Comparison of ENCODE assay signal across 10 cellular contexts in the genomic region with DNA sequence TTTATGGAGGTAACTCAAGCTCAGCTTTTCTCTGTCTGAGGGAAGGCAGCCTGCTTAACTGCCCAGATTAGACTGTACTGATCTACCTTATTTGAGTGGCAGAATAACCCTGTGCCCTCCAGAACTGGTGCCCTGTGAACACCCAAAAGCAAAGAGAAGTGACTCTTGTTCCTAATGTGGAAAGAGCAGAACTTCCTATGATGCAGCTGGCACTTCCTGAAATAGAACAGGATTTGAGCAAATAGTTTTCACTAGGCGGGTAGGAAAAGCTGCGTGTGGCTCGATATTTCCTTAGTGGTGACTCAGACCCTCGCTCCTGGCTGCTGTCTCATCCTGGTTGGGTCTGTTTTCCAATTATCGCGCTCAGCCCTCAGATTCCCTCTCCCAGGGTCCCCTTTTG.
DNase-seq lines count a peak whose midpoint lies in the region; ATAC-seq and TF ChIP-seq lines count a peak whose summit lies in the region.
"Had no signal": no experiment of that assay in that cellular context is flagged by ENCODE, and none has a peak within 500 bp of the region (broad histone marks: within the 10 kb centered on the region; RNA-seq: fewer than 3 reads in every experiment).

No MANE protein-coding gene starts in this region.

- no peaks in the 10 kb centered on the region for H3K27me3 Mint-ChIP-seq in glutamatergic neuron (ENCODE audit: unreplicated experiment)
- peaks cover 17% of the 10 kb centered on the region for H3K27me3 Mint-ChIP-seq in activated naive CD4-positive, alpha-beta T cell treated with anti-CD3 and anti-CD28 coated beads, Interleukin-2, amount 10 ng/mL, durations not matched to agents 7 days and 5 days

- DNase-seq in EL = peak; percentile 90
- peak; percentile 30 for DNase-seq in T1000 (lab: John Stamatoyannopoulos, UW)
- DNase-seq in glutamatergic neuron = no peak
- DNase-seq in skeletal muscle cell (ENCODE audit: low read depth) = peak; percentile 71
- DNase-seq in stimulated activated CD4-positive, alpha-beta T cell treated with anti-CD3 and anti-CD28 coated beads, Interleukin-1b, Interleukin-23, amount 100 ng/mL, for 48 hours = no peak
- no peak for DNase-seq in activated naive CD4-positive, alpha-beta T cell treated with anti-CD3 and anti-CD28 coated beads, Interleukin-2, amount 10 ng/mL, durations not matched to agents 7 days and 5 days
- no peak for DNase-seq in activated T-cell treated with anti-CD3 and anti-CD28 coated beads, Interleukin-2, amount 50 U/mL, for 1 hour
- DNase-seq: stimulated activated naive CD8-positive, alpha-beta T cell treated with anti-CD3 and anti-CD28 coated beads, Interleukin-15, amount 100 ng/mL, for 72 hours had no signal

- H3K4me1 Mint-ChIP-seq in glutamatergic neuron (ENCODE audit: low read depth, unreplicated experiment) = no peaks in the 10 kb centered on the region
- no peaks in the 10 kb centered on the region for H3K4me1 Mint-ChIP-seq in activated naive CD4-positive, alpha-beta T cell treated with anti-CD3 and anti-CD28 coated beads, Interleukin-2, amount 10 ng/mL, durations not matched to agents 7 days and 5 days
- H3K4me1 Mint-ChIP-seq: stimulated activated naive CD8-positive, alpha-beta T cell treated with anti-CD3 and anti-CD28 coated beads, Interleukin-15, amount 100 ng/mL, for 72 hours had no signal

- no peak overlapping the region for H3K4me3 ChIP-seq in skeletal muscle cell (ENCODE audit: low read depth, low read length)

- no peak overlapping the region for H3K4me3 Mint-ChIP-seq in glutamatergic neuron (ENCODE audit: unreplicated experiment)
- H3K4me3 Mint-ChIP-seq in activated naive CD4-positive, alpha-beta T cell treated with anti-CD3 and anti-CD28 coated beads, Interleukin-2, amount 10 ng/mL, durations not matched to agents 7 days and 5 days = no peak overlapping the region
- H3K4me3 Mint-ChIP-seq: activated naive CD8-positive, alpha-beta T cell; stimulated activated naive CD8-positive, alpha-beta T cell treated with anti-CD3 and anti-CD28 coated beads, Interleukin-15, amount 100 ng/mL, for 72 hours had no signal

- CTCF ChIA-PET in activated naive CD4-positive, alpha-beta T cell treated with anti-CD3 and anti-CD28 coated beads, Interleukin-2, amount 10 ng/mL, durations not matched to agents 7 days and 5 days (lab: Charles Lee) = no interaction called here

- no peak for TF ChIP-seq CTCF in glutamatergic neuron (IDR thresholded peaks at IDR 0.05; ENCODE audit: partially characterized antibody, unreplicated experiment)

- no peaks in the 10 kb centered on the region for H3K9me3 Mint-ChIP-seq in glutamatergic neuron (ENCODE audit: unreplicated experiment)
- no peaks in the 10 kb centered on the region for H3K9me3 Mint-ChIP-seq in activated naive CD4-positive, alpha-beta T cell treated with anti-CD3 and anti-CD28 coated beads, Interleukin-2, amount 10 ng/mL, durations not matched to agents 7 days and 5 days
- H3K9me3 Mint-ChIP-seq: stimulated activated naive CD8-positive, alpha-beta T cell treated with anti-CD3 and anti-CD28 coated beads, Interleukin-15, amount 100 ng/mL, for 72 hours had no signal

- peak overlapping the region; percentile 28 for H3K27ac Mint-ChIP-seq in glutamatergic neuron (ENCODE audit: unreplicated experiment)
- H3K27ac Mint-ChIP-seq in activated naive CD4-positive, alpha-beta T cell treated with anti-CD3 and anti-CD28 coated beads, Interleukin-2, amount 10 ng/mL, durations not matched to agents 7 days and 5 days = no peak overlapping the region
- H3K27ac Mint-ChIP-seq: activated naive CD8-positive, alpha-beta T cell; stimulated activated naive CD8-positive, alpha-beta T cell treated with anti-CD3 and anti-CD28 coated beads, Interleukin-15, amount 100 ng/mL, for 72 hours had no signal

- no peak for ATAC-seq in HG02571 (IDR thresholded peaks at IDR 0.05; ENCODE audit: unreplicated experiment)
- ATAC-seq: stimulated activated naive CD8-positive, alpha-beta T cell treated with anti-CD3 and anti-CD28 coated beads, Interleukin-15, amount 100 ng/mL, for 72 hours had no signal

- no peaks in the 10 kb centered on the region for H3K36me3 Mint-ChIP-seq in glutamatergic neuron (ENCODE audit: unreplicated experiment)
- H3K36me3 Mint-ChIP-seq in activated naive CD4-positive, alpha-beta T cell treated with anti-CD3 and anti-CD28 coated beads, Interleukin-2, amount 10 ng/mL, durations not matched to agents 7 days and 5 days = no peaks in the 10 kb centered on the region
- H3K36me3 Mint-ChIP-seq: activated naive CD8-positive, alpha-beta T cell had no signal

Comparison
In these comparisons a context has a peak if more than half of its experiments do, and no peak if none do; other contexts are left out.
1. DNase-seq: peak in EL (single experiment), T1000 (single experiment) and skeletal muscle cell (single experiment); none in glutamatergic neuron (single experiment), stimulated activated CD4-positive, alpha-beta T cell treated with anti-CD3 and anti-CD28 coated beads, Interleukin-1b, Interleukin-23, amount 100 ng/mL, for 48 hours (single experiment), activated naive CD4-positive, alpha-beta T cell treated with anti-CD3 and anti-CD28 coated beads, Interleukin-2, amount 10 ng/mL, durations not matched to agents 7 days and 5 days (single experiment) and activated T-cell treated with anti-CD3 and anti-CD28 coated beads, Interleukin-2, amount 50 U/mL, for 1 hour (single experiment).